22 cellular contexts compared by ENCODE assay signal in genomic region chr2:127421116-127421800, GRCh38. TPM values are rescaled to one million over a fixed set of nuclear protein-coding genes. Genes with fewer than 3 reads are reported as not detected.
DNase-seq lines count a peak whose midpoint lies in the region; ATAC-seq and TF ChIP-seq lines count a peak whose summit lies in the region.
"Had no signal": no experiment of that assay in that cellular context is flagged by ENCODE, and none has a peak within 500 bp of the region (broad histone marks: within the 10 kb centered on the region; RNA-seq: fewer than 3 reads in every experiment).

No MANE protein-coding gene starts in this region.

- CTCF ChIA-PET in Caco-2 (lab: Charles Lee): no interaction called here

- H3K27me3 Mint-ChIP-seq in Caco-2 (ENCODE audit: insufficient read depth, unreplicated experiment) (no peaks in the 10 kb centered on the region), memory B cell (peaks cover 2% of the 10 kb centered on the region)

- H3K36me3 Mint-ChIP-seq in Caco-2 (ENCODE audit: insufficient read depth, unreplicated experiment): no peaks in the 10 kb centered on the region
- H3K36me3 Mint-ChIP-seq in memory B cell: no peaks in the 10 kb centered on the region

- no peak for TF ChIP-seq EP300 in sigmoid colon (IDR thresholded peaks at IDR 0.05)

- H3K4me3 Mint-ChIP-seq in Caco-2 (ENCODE audit: unreplicated experiment): peak overlapping the region; percentile 28
- H3K4me3 Mint-ChIP-seq in memory B cell: peak overlapping the region; percentile 18
- H3K4me3 Mint-ChIP-seq: HFFc6 had no signal

- no peaks in the 10 kb centered on the region for H3K36me3 ChIP-seq in Caco-2 (ENCODE audit: control insufficient read depth, insufficient read depth, low read length)
- H3K36me3 ChIP-seq in sigmoid colon: no peaks in the 10 kb centered on the region
- H3K36me3 ChIP-seq in MG63: no peaks in the 10 kb centered on the region
- H3K36me3 ChIP-seq: SJCRH30 had no signal

- POLR2A ChIA-PET in Caco-2 (lab: Charles Lee): no interaction called here

- WGBS in sigmoid colon, 2 donors: 91 to 92% methylated on average over 15 of the region's 15 CpGs

- H3K4me1 Mint-ChIP-seq in Caco-2 (ENCODE audit: low read depth, unreplicated experiment) (peaks cover 16% of the 10 kb centered on the region), memory B cell (peaks cover 22% of the 10 kb centered on the region)

- no peak for TF ChIP-seq POLR2A in sigmoid colon (IDR thresholded peaks at IDR 0.05)

- intact Hi-C loops in Caco-2 (cut with micrococcal nuclease; ENCODE audit: unreplicated experiment) (loop anchor here (5.0 kb wide), 1 partner anchor 34 kb away; the partner anchor contains the start of gene MAP3K2), sigmoid colon (cut with DNase I) (no loop called here)

- H3K9me3 ChIP-seq in Caco-2 (no peaks in the 10 kb centered on the region), sigmoid colon (no peaks in the 10 kb centered on the region), MG63 (no peaks in the 10 kb centered on the region)
- H3K9me3 ChIP-seq: SJCRH30 had no signal

- H3K27ac Mint-ChIP-seq in Caco-2 (ENCODE audit: unreplicated experiment) (no peak overlapping the region), memory B cell (no peak overlapping the region)
- H3K27ac Mint-ChIP-seq: HFFc6 had no signal

- no peak overlapping the region for H3K4me3 ChIP-seq in Caco-2 (ENCODE audit: low read depth, low read length)
- H3K4me3 ChIP-seq in sigmoid colon: no peak overlapping the region
- H3K4me3 ChIP-seq in MG63: no peak overlapping the region
- H3K4me3 ChIP-seq: GM12878, SJCRH30 had no signal

- H3K27me3 ChIP-seq in Caco-2 (replicated peaks; ENCODE audit: control insufficient read depth, insufficient read depth, low read length): no peaks in the 10 kb centered on the region
- H3K27me3 ChIP-seq in sigmoid colon: peaks cover 26 to 84% (median 63%) of the 10 kb centered on the region in 3 donors
- H3K27me3 ChIP-seq in MG63: peaks cover 7% of the 10 kb centered on the region
- H3K27me3 ChIP-seq: SJCRH30 had no signal

- H3K4me1 ChIP-seq in Caco-2: peaks cover 14% of the 10 kb centered on the region; the same call in 1 of the 2 replicates
- H3K4me1 ChIP-seq in sigmoid colon: peaks cover 0 to 22% (median 19%) of the 10 kb centered on the region in 4 donors

- peak; percentile 46 for DNase-seq in activated CD8-positive, alpha-beta memory T cell treated with anti-CD3 and anti-CD28 coated beads, Interleukin-2, amount 50 U/mL, for 48 hours
- no peak for DNase-seq in activated CD8-positive, alpha-beta memory T cell treated with anti-CD3 and anti-CD28 coated beads, Interleukin-2, amount 50 U/mL, for 4 hours
- DNase-seq in Caco-2 (no peak), memory B cell (ENCODE audit: low spot score in 2 of 2) (no peak), sigmoid colon (peak; percentile 26), MG63 (no peak), NCI-H82 (lab: John Stamatoyannopoulos, UW) (no peak), caudate nucleus (lab: John Stamatoyannopoulos, UW) (no peak)
- DNase-seq: C1 segment of cervical spinal cord; DMS 273 treated with DMSO at 0.1 percent for 48 hours; GDM1; HFFc6; Kasumi-1; NCI-H1105 treated with DMSO at 0.1 percent for 48 hours; NCI-H1694 treated with DMSO at 0.1 percent for 48 hours; NCI-H2107; NCI-H69; NK-92 treated with Interleukin-12 subunit alpha and Interleukin-12 subunit beta, amount 100 ng/mL, for 24 hours; OCI-M1; RPMI8226; SJCRH30 had no signal

- no peak for ATAC-seq in memory B cell (ENCODE audit: low read depth)
- ATAC-seq: GM12878 had no signal

- BruUV-seq in Caco-2 (replicated peaks; lab: Mats Ljungman, UMichigan): no TSS peak

- no peak for TF ChIP-seq CTCF in Caco-2 (IDR thresholded peaks at IDR 0.05; ENCODE audit: insufficient read depth in 1 of 2, low read depth in 1 of 2, low read length in 1 of 2, severe bottlenecking in 1 of 2, unreplicated experiment in 1 of 2)
- TF ChIP-seq CTCF in sigmoid colon (IDR thresholded peaks at IDR 0.05): no peak

- H3K9me3 Mint-ChIP-seq in Caco-2 (ENCODE audit: unreplicated experiment) (no peaks in the 10 kb centered on the region), memory B cell (no peaks in the 10 kb centered on the region)
- H3K9me3 Mint-ChIP-seq: HFFc6 had no signal

- H3K27ac ChIP-seq in sigmoid colon: no peak overlapping the region
- no peak overlapping the region for H3K27ac ChIP-seq in caudate nucleus (ENCODE audit: low read depth, low read length)
- H3K27ac ChIP-seq: SJCRH30 had no signal

RNA-seq across cellular contexts. Expression of gene PROC, which starts 3.0 kb away (rescaled TPM):
- total RNA-seq in Caco-2 (2022) (4.1 and 6.4 TPM in 2 replicates), sigmoid colon (not detected)
- polyA plus RNA-seq in sigmoid colon: 1 to 10 TPM; 1.4 to 7.8 (median 1.8) TPM
- total RNA-seq in MG63 (2014; rRNA removed; shearing (Covaris generic); ENCODE audit: low replicate concordance): not detected in 2 replicates
- total RNA-seq: GM12878, HFFc6, SJCRH30 had no signal
- polyA plus RNA-seq: GM12878 had no signal

RNA-seq across cellular contexts. Expression of gene MAP3K2, which starts 33.5 kb away (rescaled TPM):
- total RNA-seq in Caco-2 (2022) (35.0 and 38.7 TPM in 2 replicates), sigmoid colon (10 to 100 TPM; 39.9 to 52.2 (median 47.7) TPM)
- 10 to 100 TPM in 1 of 3 donors, 1 to 10 TPM in 2; 9.0 to 10.4 (median 9.2) TPM for polyA plus RNA-seq in sigmoid colon
- total RNA-seq in MG63 (2014; rRNA removed; shearing (Covaris generic); ENCODE audit: low replicate concordance): 10.6 and 32.9 TPM in 2 replicates

Comparison
In these comparisons a context has a peak if more than half of its experiments do, and no peak if none do; other contexts are left out.
1. DNase-seq: peak in activated CD8-positive, alpha-beta memory T cell treated with anti-CD3 and anti-CD28 coated beads, Interleukin-2, amount 50 U/mL, for 48 hours (single experiment) and sigmoid colon (single experiment); none in activated CD8-positive, alpha-beta memory T cell treated with anti-CD3 and anti-CD28 coated beads, Interleukin-2, amount 50 U/mL, for 4 hours (single experiment), Caco-2 (0 of 2), memory B cell (0 of 2), MG63 (single experiment), NCI-H82 (single experiment) and caudate nucleus (0 of 61).